ENCODE assay signal across 17 cellular contexts in genomic region chr6:154786144-154786868, GRCh38. TPM values are rescaled to one million over a fixed set of nuclear protein-coding genes. Genes with fewer than 3 reads are reported as not detected.
A peak's percentile ranks its signal among the peaks of the same experiment; 100 is the strongest.
DNase-seq lines count a peak whose midpoint lies in the region; ATAC-seq and TF ChIP-seq lines count a peak whose summit lies in the region.
"Had no signal": no experiment of that assay in that cellular context is flagged by ENCODE, and none has a peak within 500 bp of the region (broad histone marks: within the 10 kb centered on the region; RNA-seq: fewer than 3 reads in every experiment).

No MANE protein-coding gene starts in this region.

- intact Hi-C loops in activated naive CD4-positive, alpha-beta T cell treated with anti-CD3 and anti-CD28 coated beads for 36 hours (cut with micrococcal nuclease) = no loop called here
- intact Hi-C loops in Panc1 (cut with micrococcal nuclease; ENCODE audit: unreplicated experiment) = no loop called here

- DNase-seq in activated naive CD4-positive, alpha-beta T cell treated with anti-CD3 and anti-CD28 coated beads for 36 hours = no peak
- no peak for DNase-seq in activated naive CD4-positive, alpha-beta T cell (lab: John Stamatoyannopoulos, UW)
- DNase-seq in Panc1 (ENCODE audit: low read depth, low spot score) (no peak), erythroblast (lab: John Stamatoyannopoulos, UW) (peak; percentile 51 to 72), osteocyte (ENCODE audit: extremely low spot score, unreplicated experiment) (no peak)
- DNase-seq in stimulated activated effector memory CD8-positive, alpha-beta T cell treated with anti-CD3 and anti-CD28 coated beads, Interleukin-12 subunit alpha, Interleukin-12 subunit beta, amount 100 ng/mL, for 72 hours (ENCODE audit: low spot score in 2 of 2) = no peak
- DNase-seq in stimulated activated naive CD8-positive, alpha-beta T cell treated with anti-CD3 and anti-CD28 coated beads, Interleukin-15, amount 100 ng/mL, for 72 hours = no peak
- DNase-seq: C1 segment of cervical spinal cord, DMS53, MG63, NCI-H1092 treated with DMSO at 0.1 percent for 48 hours, NCI-H187, NCI-H446 treated with DMSO at 0.1 percent for 48 hours, NCI-H774, SHP77 had no signal

- BruUV-seq in Panc1 (replicated peaks; lab: Mats Ljungman, UMichigan) = TSS peak; percentile 2

- peak overlapping the region; percentile 41 for H3K27ac Mint-ChIP-seq in activated naive CD4-positive, alpha-beta T cell treated with anti-CD3 and anti-CD28 coated beads for 36 hours
- peak overlapping the region; percentile 21 for H3K27ac Mint-ChIP-seq in stimulated activated effector memory CD8-positive, alpha-beta T cell treated with anti-CD3 and anti-CD28 coated beads, Interleukin-12 subunit alpha, Interleukin-12 subunit beta, amount 100 ng/mL, for 72 hours
- H3K27ac Mint-ChIP-seq in osteocyte (ENCODE audit: unreplicated experiment) = no peak overlapping the region
- H3K27ac Mint-ChIP-seq in stimulated activated naive CD8-positive, alpha-beta T cell treated with anti-CD3 and anti-CD28 coated beads, Interleukin-15, amount 100 ng/mL, for 72 hours = no peak overlapping the region

- TF ChIP-seq CTCF in Panc1 (IDR thresholded peaks at IDR 0.05) (no peak), osteocyte (IDR thresholded peaks at IDR 0.05) (no peak)

- H3K27me3 Mint-ChIP-seq in activated naive CD4-positive, alpha-beta T cell treated with anti-CD3 and anti-CD28 coated beads for 36 hours (ENCODE audit: low read depth) = no peaks in the 10 kb centered on the region
- no peaks in the 10 kb centered on the region for H3K27me3 Mint-ChIP-seq in osteocyte (ENCODE audit: unreplicated experiment)
- no peaks in the 10 kb centered on the region for H3K27me3 Mint-ChIP-seq in stimulated activated naive CD8-positive, alpha-beta T cell treated with anti-CD3 and anti-CD28 coated beads, Interleukin-15, amount 100 ng/mL, for 72 hours

- peaks cover 4% of the 10 kb centered on the region; the same call in 1 of the 2 replicates for H3K36me3 ChIP-seq in Panc1 (ENCODE audit: control insufficient read depth, insufficient read depth, low read length)

- H3K4me3 Mint-ChIP-seq in activated naive CD4-positive, alpha-beta T cell treated with anti-CD3 and anti-CD28 coated beads for 36 hours = no peak overlapping the region
- no peak overlapping the region for H3K4me3 Mint-ChIP-seq in stimulated activated effector memory CD8-positive, alpha-beta T cell treated with anti-CD3 and anti-CD28 coated beads, Interleukin-12 subunit alpha, Interleukin-12 subunit beta, amount 100 ng/mL, for 72 hours
- no peak overlapping the region for H3K4me3 Mint-ChIP-seq in osteocyte (ENCODE audit: unreplicated experiment)
- no peak overlapping the region for H3K4me3 Mint-ChIP-seq in stimulated activated naive CD8-positive, alpha-beta T cell treated with anti-CD3 and anti-CD28 coated beads, Interleukin-15, amount 100 ng/mL, for 72 hours

- CTCF ChIA-PET in activated naive CD4-positive, alpha-beta T cell treated with anti-CD3 and anti-CD28 coated beads for 36 hours (lab: Charles Lee) = interaction anchor here (0.9 to 1.6 kb wide), 3 partner anchors 13 to 110 kb away, joined by 3 to 4 read pairs (median 3); no protein-coding TSS in a partner anchor
- CTCF ChIA-PET in Panc1 (lab: Charles Lee) = no interaction called here

- in situ Hi-C loops in Panc1 (cut with HindIII; ENCODE audit: low pct_unique_long_range_greater_than_20kb, low sequenced_read_pairs) = no loop called here

- H3K27ac ChIP-seq in Panc1 (ENCODE audit: low read length) = no peak overlapping the region
- H3K27ac ChIP-seq: KMS-11 had no signal

- no peaks in the 10 kb centered on the region for H3K9me3 Mint-ChIP-seq in activated naive CD4-positive, alpha-beta T cell treated with anti-CD3 and anti-CD28 coated beads for 36 hours
- H3K9me3 Mint-ChIP-seq in stimulated activated effector memory CD8-positive, alpha-beta T cell treated with anti-CD3 and anti-CD28 coated beads, Interleukin-12 subunit alpha, Interleukin-12 subunit beta, amount 100 ng/mL, for 72 hours = no peaks in the 10 kb centered on the region
- H3K9me3 Mint-ChIP-seq in osteocyte (ENCODE audit: unreplicated experiment) = no peaks in the 10 kb centered on the region
- no peaks in the 10 kb centered on the region for H3K9me3 Mint-ChIP-seq in stimulated activated naive CD8-positive, alpha-beta T cell treated with anti-CD3 and anti-CD28 coated beads, Interleukin-15, amount 100 ng/mL, for 72 hours

- H3K27me3 ChIP-seq in Panc1 (ENCODE audit: control insufficient read depth, insufficient read depth, low read length) = no peaks in the 10 kb centered on the region
- H3K27me3 ChIP-seq: MG63 had no signal

- POLR2A ChIA-PET in Panc1 (lab: Charles Lee) = no interaction called here

- H3K4me3 ChIP-seq in Panc1 (ENCODE audit: low read depth in 2 of 2, low read length in 2 of 2) = no peak overlapping the region
- H3K4me3 ChIP-seq: MG63 had no signal

- TF ChIP-seq POLR2A in erythroblast (IDR thresholded peaks at IDR 0.05; ENCODE audit: low read length) = no peak

- peaks cover 33% of the 10 kb centered on the region for H3K4me1 Mint-ChIP-seq in activated naive CD4-positive, alpha-beta T cell treated with anti-CD3 and anti-CD28 coated beads for 36 hours (ENCODE audit: low read depth)
- peaks cover 37% of the 10 kb centered on the region for H3K4me1 Mint-ChIP-seq in stimulated activated effector memory CD8-positive, alpha-beta T cell treated with anti-CD3 and anti-CD28 coated beads, Interleukin-12 subunit alpha, Interleukin-12 subunit beta, amount 100 ng/mL, for 72 hours
- peaks cover 2% of the 10 kb centered on the region for H3K4me1 Mint-ChIP-seq in osteocyte (ENCODE audit: unreplicated experiment)
- H3K4me1 Mint-ChIP-seq in stimulated activated naive CD8-positive, alpha-beta T cell treated with anti-CD3 and anti-CD28 coated beads, Interleukin-15, amount 100 ng/mL, for 72 hours = peaks cover 22% of the 10 kb centered on the region

- ATAC-seq in Panc1 (no peak), HG03039 (IDR thresholded peaks at IDR 0.05; ENCODE audit: unreplicated experiment) (no peak)
- ATAC-seq in stimulated activated effector memory CD8-positive, alpha-beta T cell treated with anti-CD3 and anti-CD28 coated beads, Interleukin-12 subunit alpha, Interleukin-12 subunit beta, amount 100 ng/mL, for 72 hours = no peak
- ATAC-seq in stimulated activated naive CD8-positive, alpha-beta T cell treated with anti-CD3 and anti-CD28 coated beads, Interleukin-15, amount 100 ng/mL, for 72 hours = no peak

- peaks cover under 1% of the 10 kb centered on the region; the same call in 1 of the 2 replicates for H3K4me1 ChIP-seq in Panc1 (ENCODE audit: control insufficient read depth, insufficient read depth, low read length)

- H3K9me3 ChIP-seq in Panc1 (ENCODE audit: control insufficient read depth, insufficient read depth, low read depth, low read length) = no peaks in the 10 kb centered on the region
- H3K9me3 ChIP-seq: MG63 had no signal

- H3K36me3 Mint-ChIP-seq in activated naive CD4-positive, alpha-beta T cell treated with anti-CD3 and anti-CD28 coated beads for 36 hours (ENCODE audit: low read depth) = peaks cover 18% of the 10 kb centered on the region
- H3K36me3 Mint-ChIP-seq in stimulated activated effector memory CD8-positive, alpha-beta T cell treated with anti-CD3 and anti-CD28 coated beads, Interleukin-12 subunit alpha, Interleukin-12 subunit beta, amount 100 ng/mL, for 72 hours = peaks cover 67% of the 10 kb centered on the region
- H3K36me3 Mint-ChIP-seq in osteocyte (ENCODE audit: unreplicated experiment) = peaks cover 32% of the 10 kb centered on the region

RNA-seq across cellular contexts. Expression of gene SCAF8, which starts 53.1 kb away (rescaled TPM):
- 10 to 100 TPM; 27.2 to 28.0 TPM for total RNA-seq in activated naive CD4-positive, alpha-beta T cell treated with anti-CD3 and anti-CD28 coated beads for 36 hours
- 38.9 TPM for total RNA-seq in Panc1 (2021; ENCODE audit: unreplicated experiment)
- 15.2 TPM for polyA plus RNA-seq in Panc1 (2012; ENCODE audit: insufficient read length)
- total RNA-seq in osteocyte = 46.1 and 46.6 TPM in 2 replicates

Comparison
In these comparisons a context has a peak if more than half of its experiments do, and no peak if none do; other contexts are left out.
1. DNase-seq: peak in erythroblast (2 of 2); none in activated naive CD4-positive, alpha-beta T cell treated with anti-CD3 and anti-CD28 coated beads for 36 hours (single experiment), activated naive CD4-positive, alpha-beta T cell (0 of 4), Panc1 (single experiment), stimulated activated effector memory CD8-positive, alpha-beta T cell treated with anti-CD3 and anti-CD28 coated beads, Interleukin-12 subunit alpha, Interleukin-12 subunit beta, amount 100 ng/mL, for 72 hours (0 of 2), osteocyte (single experiment) and stimulated activated naive CD8-positive, alpha-beta T cell treated with anti-CD3 and anti-CD28 coated beads, Interleukin-15, amount 100 ng/mL, for 72 hours (0 of 2).
2. H3K27ac Mint-ChIP-seq: peak in activated naive CD4-positive, alpha-beta T cell treated with anti-CD3 and anti-CD28 coated beads for 36 hours (single experiment) and stimulated activated effector memory CD8-positive, alpha-beta T cell treated with anti-CD3 and anti-CD28 coated beads, Interleukin-12 subunit alpha, Interleukin-12 subunit beta, amount 100 ng/mL, for 72 hours (single experiment); none in osteocyte (single experiment) and stimulated activated naive CD8-positive, alpha-beta T cell treated with anti-CD3 and anti-CD28 coated beads, Interleukin-15, amount 100 ng/mL, for 72 hours (0 of 2).